In genomic region chr20:62741191-62741676, GRCh38 we compare ENCODE assay signal across 11 cellular contexts. TPM values are rescaled to one million over a fixed set of nuclear protein-coding genes. Genes with fewer than 3 reads are reported as not detected.
DNase-seq lines count a peak whose midpoint lies in the region; ATAC-seq and TF ChIP-seq lines count a peak whose summit lies in the region.
"Had no signal": no experiment of that assay in that cellular context is flagged by ENCODE, and none has a peak within 500 bp of the region (broad histone marks: within the 10 kb centered on the region; RNA-seq: fewer than 3 reads in every experiment).

No MANE protein-coding gene starts in this region.

- no peak for ATAC-seq in Right ventricle myocardium superior (ENCODE audit: poor library complexity)
- no peak for ATAC-seq in left ventricle myocardium superior
- ATAC-seq in HG02870 (IDR thresholded peaks at IDR 0.05; ENCODE audit: unreplicated experiment), result no peak
- ATAC-seq in GM21390 (IDR thresholded peaks at IDR 0.05; ENCODE audit: unreplicated experiment), result no peak

- intact Hi-C loops in Right ventricle myocardium superior (cut with DNase I) (no loop called here), left ventricle myocardium superior (cut with micrococcal nuclease) (no loop called here)

- H3K27ac ChIP-seq in WERI-Rb-1 (no peak overlapping the region), caudate nucleus (ENCODE audit: low read depth, low read length) (no peak overlapping the region)
- H3K27ac ChIP-seq: SJSA1, uterus had no signal

- H3K27me3 ChIP-seq in WERI-Rb-1 (ENCODE audit: insufficient read depth, low read depth, severe bottlenecking), result no peaks in the 10 kb centered on the region

- H3K4me3 ChIP-seq in WERI-Rb-1 (ENCODE audit: low read depth, low read length), result no peak overlapping the region
- H3K4me3 ChIP-seq: esophagus muscularis mucosa, SJSA1, uterus had no signal

- no peaks in the 10 kb centered on the region for H3K36me3 ChIP-seq in WERI-Rb-1
- H3K36me3 ChIP-seq: esophagus muscularis mucosa, SJSA1, uterus had no signal

- no peaks in the 10 kb centered on the region for H3K9me3 ChIP-seq in WERI-Rb-1 (ENCODE audit: severe bottlenecking)
- H3K9me3 ChIP-seq: esophagus muscularis mucosa, SJSA1, uterus had no signal

- no peak for TF ChIP-seq CTCF in WERI-Rb-1 (IDR thresholded peaks at IDR 0.05; ENCODE audit: low read depth, low read length)

- DNase-seq in Right ventricle myocardium superior (peak; percentile 32), left ventricle myocardium superior (no peak), WERI-Rb-1 (peak; percentile 3), iPS DF 4.7 (ENCODE audit: extremely low read depth, low spot score) (peak; percentile 16), caudate nucleus (lab: John Stamatoyannopoulos, UW) (no peak)
- no peak for DNase-seq in stimulated activated CD4-positive, alpha-beta T cell treated with anti-CD3 and anti-CD28 coated beads, Interleukin-4, amount 100 ng/mL, for 1 hour
- DNase-seq: uterus had no signal

RNA-seq across cellular contexts. Expression of gene NTSR1, which starts 32.6 kb away (rescaled TPM):
- not detected for total RNA-seq in Right ventricle myocardium superior
- not detected for total RNA-seq in left ventricle myocardium superior
- total RNA-seq: SJSA1, uterus had no signal

RNA-seq across cellular contexts. Expression of gene MRGBP, which starts 55.0 kb away (rescaled TPM):
- total RNA-seq in Right ventricle myocardium superior (10.2 TPM), left ventricle myocardium superior (11.1 TPM)

Comparison
In these comparisons a context has a peak if more than half of its experiments do, and no peak if none do; other contexts are left out.
1. DNase-seq: peak in Right ventricle myocardium superior (single experiment), WERI-Rb-1 (single experiment) and iPS DF 4.7 (single experiment); none in left ventricle myocardium superior (single experiment), caudate nucleus (0 of 61) and stimulated activated CD4-positive, alpha-beta T cell treated with anti-CD3 and anti-CD28 coated beads, Interleukin-4, amount 100 ng/mL, for 1 hour (single experiment).